13 cellular contexts compared by ENCODE assay signal in genomic region chr12:50219544-50219943, GRCh38. TPM values are rescaled to one million over a fixed set of nuclear protein-coding genes. Genes with fewer than 3 reads are reported as not detected.
A peak's percentile ranks its signal among the peaks of the same experiment; 100 is the strongest.
DNase-seq lines count a peak whose midpoint lies in the region; ATAC-seq and TF ChIP-seq lines count a peak whose summit lies in the region.
"Had no signal": no experiment of that assay in that cellular context is flagged by ENCODE, and none has a peak within 500 bp of the region (broad histone marks: within the 10 kb centered on the region; RNA-seq: fewer than 3 reads in every experiment).

No MANE protein-coding gene starts in this region.

- peaks cover 14% of the 10 kb centered on the region for H3K4me1 Mint-ChIP-seq in CD14-positive monocyte
- H3K4me1 Mint-ChIP-seq in activated T-cell treated with anti-CD3 and anti-CD28 coated beads, Interleukin-2, amount 50 U/mL, for 4 hours (ENCODE audit: low read depth), result peaks cover 40% of the 10 kb centered on the region

- peaks cover 0 to 2% (median 0%) of the 10 kb centered on the region in 3 donors for H3K27me3 Mint-ChIP-seq in CD14-positive monocyte (ENCODE audit: low read depth in 3 of 3)
- H3K27me3 Mint-ChIP-seq in activated T-cell treated with anti-CD3 and anti-CD28 coated beads, Interleukin-2, amount 50 U/mL, for 4 hours (ENCODE audit: low read depth), result no peaks in the 10 kb centered on the region

- TF ChIP-seq CTCF in DND-41 (IDR thresholded peaks at IDR 0.05; ENCODE audit: borderline replicate concordance, extremely low read depth, low read length, poor library complexity, severe bottlenecking) (no peak), OCI-LY3 (IDR thresholded peaks at IDR 0.05; ENCODE audit: low read depth, low read length) (no peak), CD14-positive monocyte (IDR thresholded peaks at IDR 0.05) (no peak)

- H3K79me2 ChIP-seq in DND-41 (ENCODE audit: insufficient read depth, low read length), result peaks cover 15% of the 10 kb centered on the region
- peaks cover 88% of the 10 kb centered on the region for H3K79me2 ChIP-seq in OCI-LY3 (ENCODE audit: low read length)

- no peaks in the 10 kb centered on the region for H3K36me3 ChIP-seq in DND-41 (ENCODE audit: insufficient read depth, low read length)
- H3K36me3 ChIP-seq in OCI-LY3 (replicated peaks; ENCODE audit: low read depth, low read length), result peaks cover 30% of the 10 kb centered on the region
- H3K36me3 ChIP-seq in rectal smooth muscle tissue (ENCODE audit: control insufficient read depth, insufficient read depth, low read length), result no peaks in the 10 kb centered on the region
- H3K36me3 ChIP-seq: colonic mucosa had no signal

- H3K27ac Mint-ChIP-seq in CD14-positive monocyte, result peak overlapping the region in 1 of 7 donors; percentile 51

- H3K9ac ChIP-seq in DND-41 (ENCODE audit: low read depth, low read length) (no peak overlapping the region), OCI-LY3 (ENCODE audit: low read length) (no peak overlapping the region), rectal smooth muscle tissue (ENCODE audit: low read length) (no peak overlapping the region)

- H3K4me2 ChIP-seq in DND-41 (ENCODE audit: insufficient read depth, low read length), result peak overlapping the region; percentile 93; the same call in 1 of the 2 replicates
- H3K4me2 ChIP-seq in OCI-LY3 (ENCODE audit: low read length), result peak overlapping the region; percentile 78

- intact Hi-C loops in CD14-positive monocyte (cut with micrococcal nuclease), result no loop called here

- H3K27ac ChIP-seq in DND-41 (ENCODE audit: low read length) (peak overlapping the region; percentile 40; the same call in 1 of the 2 replicates), OCI-LY3 (ENCODE audit: low read length) (no peak overlapping the region), epithelial cell of prostate (peak overlapping the region; percentile 99), rectal smooth muscle tissue (ENCODE audit: low read depth, low read length) (no peak overlapping the region), substantia nigra (ENCODE audit: low read depth, low read length, poor library complexity, severe bottlenecking) (no peak overlapping the region)

- H3K27me3 ChIP-seq in DND-41 (ENCODE audit: insufficient read depth, low read length, poor library complexity), result no peaks in the 10 kb centered on the region
- no peaks in the 10 kb centered on the region for H3K27me3 ChIP-seq in OCI-LY3 (ENCODE audit: low read depth, low read length)
- H3K27me3 ChIP-seq in rectal smooth muscle tissue (ENCODE audit: control insufficient read depth, insufficient read depth, low read length), result no peaks in the 10 kb centered on the region
- H3K27me3 ChIP-seq: colonic mucosa had no signal

- peaks cover 54% of the 10 kb centered on the region for H3K4me1 ChIP-seq in DND-41 (ENCODE audit: insufficient read depth, low read length)
- peaks cover 30% of the 10 kb centered on the region for H3K4me1 ChIP-seq in OCI-LY3 (ENCODE audit: low read length)
- H3K4me1 ChIP-seq in rectal smooth muscle tissue (ENCODE audit: control insufficient read depth, insufficient read depth, low read length), result peaks cover 4% of the 10 kb centered on the region
- H3K4me1 ChIP-seq: colonic mucosa had no signal

- no peak for ATAC-seq in DND-41 (ENCODE audit: insufficient read depth, low read depth)
- ATAC-seq in activated T-cell treated with anti-CD3 and anti-CD28 coated beads, Interleukin-2, amount 50 U/mL, for 4 hours, result no peak

- no peaks in the 10 kb centered on the region for H3K9me3 ChIP-seq in DND-41 (ENCODE audit: insufficient read depth, low read length, severe bottlenecking)
- no peaks in the 10 kb centered on the region for H3K9me3 ChIP-seq in OCI-LY3 (ENCODE audit: insufficient read depth, low read length)
- H3K9me3 ChIP-seq: colonic mucosa had no signal

- H2AFZ ChIP-seq in DND-41 (ENCODE audit: low read depth, low read length) (no peak overlapping the region), OCI-LY3 (ENCODE audit: low read depth, low read length) (no peak overlapping the region)

- H3K9me3 Mint-ChIP-seq in CD14-positive monocyte, result no peaks in the 10 kb centered on the region
- H3K9me3 Mint-ChIP-seq in activated T-cell treated with anti-CD3 and anti-CD28 coated beads, Interleukin-2, amount 50 U/mL, for 4 hours, result no peaks in the 10 kb centered on the region

- no peaks in the 10 kb centered on the region for H3K36me3 Mint-ChIP-seq in CD14-positive monocyte
- peaks cover 7% of the 10 kb centered on the region for H3K36me3 Mint-ChIP-seq in activated T-cell treated with anti-CD3 and anti-CD28 coated beads, Interleukin-2, amount 50 U/mL, for 4 hours (ENCODE audit: insufficient read depth)

- H3K4me3 Mint-ChIP-seq in CD14-positive monocyte, result no peak overlapping the region
- H3K4me3 Mint-ChIP-seq in activated T-cell treated with anti-CD3 and anti-CD28 coated beads, Interleukin-2, amount 50 U/mL, for 4 hours, result no peak overlapping the region

- DNase-seq in DND-41 (no peak), epithelial cell of prostate (ENCODE audit: low read depth, low spot score) (no peak), CD14-positive monocyte (ENCODE audit: low spot score) (no peak), substantia nigra (lab: John Stamatoyannopoulos, UW) (no peak), iPS-NIHi7 (ENCODE audit: extremely low spot score) (no peak)
- no peak for DNase-seq in activated T-cell treated with anti-CD3 and anti-CD28 coated beads, Interleukin-2, amount 50 U/mL, for 4 hours
- DNase-seq: colonic mucosa, DMS53, NCI-H1092, NCI-H774, T1000 had no signal

- H4K20me1 ChIP-seq in DND-41 (ENCODE audit: insufficient read depth, low read length), result no peaks in the 10 kb centered on the region
- peaks cover 53% of the 10 kb centered on the region for H4K20me1 ChIP-seq in OCI-LY3 (ENCODE audit: insufficient read depth, low read length)

- H3K4me3 ChIP-seq in DND-41 (ENCODE audit: low read depth in 1 of 2, low read length in 2 of 2), result peak overlapping the region in 1 of 2 experiments; percentile 28; a peak in 1 of 4 replicates
- H3K4me3 ChIP-seq in OCI-LY3 (ENCODE audit: low read length), result peak overlapping the region; percentile 92; the same call in 1 of the 2 replicates
- peak overlapping the region; percentile 29 for H3K4me3 ChIP-seq in rectal smooth muscle tissue (ENCODE audit: low read length)
- H3K4me3 ChIP-seq: colonic mucosa had no signal

RNA-seq across cellular contexts. Expression of gene CERS5, which starts 52.4 kb away (rescaled TPM):
- polyA plus RNA-seq in CD14-positive monocyte, result 10 to 100 TPM; 38.7 to 44.4 TPM
- total RNA-seq in activated T-cell treated with anti-CD3 and anti-CD28 coated beads, Interleukin-2, amount 50 U/mL, for 4 hours, result 10 to 100 TPM; 39.0 to 48.0 (median 39.0) TPM

Comparison
In these comparisons a context has a peak if more than half of its experiments do, and no peak if none do; other contexts are left out.
1. H3K27ac ChIP-seq: peak in DND-41 (single experiment) and epithelial cell of prostate (single experiment); none in OCI-LY3 (single experiment), rectal smooth muscle tissue (single experiment) and substantia nigra (single experiment).